Comparison of ENCODE assay signal across 25 cellular contexts in genomic region chr2:10635430-10635829, GRCh38.
"Had no signal": no experiment of that assay in that cellular context is flagged by ENCODE, and none has a peak within 500 bp of the region (broad histone marks: within the 10 kb centered on the region; RNA-seq: fewer than 3 reads in every experiment).

No MANE protein-coding gene starts in this region.

- H3K27me3 ChIP-seq: SJCRH30 had no signal

- H3K9me3 ChIP-seq: SJCRH30, SK-N-SH had no signal

- ATAC-seq: activated T-cell treated with anti-CD3 and anti-CD28 coated beads, Interleukin-2, amount 50 U/mL, for 4 hours; Panc1 had no signal

- H3K27ac ChIP-seq: KMS-11, SJCRH30, VCaP had no signal

- H3K4me3 Mint-ChIP-seq: activated CD4-positive, alpha-beta memory T cell treated with anti-CD3 and anti-CD28 coated beads for 36 hours; activated CD4-positive, alpha-beta T cell treated with anti-CD3 and anti-CD28 coated beads, Interleukin-2, amount 10 ng/mL, durations not matched to agents 7 days and 5 days; activated naive CD4-positive, alpha-beta T cell treated with anti-CD3 and anti-CD28 coated beads for 36 hours; activated naive CD8-positive, alpha-beta T cell; activated T-cell treated with anti-CD3 and anti-CD28 coated beads, Interleukin-2, amount 50 U/mL, for 4 hours had no signal

- H3K27me3 Mint-ChIP-seq: activated CD4-positive, alpha-beta memory T cell treated with anti-CD3 and anti-CD28 coated beads for 36 hours; activated CD4-positive, alpha-beta T cell treated with anti-CD3 and anti-CD28 coated beads, Interleukin-2, amount 10 ng/mL, durations not matched to agents 7 days and 5 days; activated naive CD8-positive, alpha-beta T cell had no signal

- H3K4me1 ChIP-seq: SJCRH30 had no signal

- H3K9me3 Mint-ChIP-seq: activated CD4-positive, alpha-beta memory T cell treated with anti-CD3 and anti-CD28 coated beads for 36 hours; activated CD4-positive, alpha-beta T cell treated with anti-CD3 and anti-CD28 coated beads, Interleukin-2, amount 10 ng/mL, durations not matched to agents 7 days and 5 days; activated naive CD4-positive, alpha-beta T cell treated with anti-CD3 and anti-CD28 coated beads for 36 hours; activated T-cell treated with anti-CD3 and anti-CD28 coated beads, Interleukin-2, amount 50 U/mL, for 4 hours had no signal

- H3K9ac ChIP-seq: KMS-11, SK-N-SH had no signal

- H3K4me3 ChIP-seq: SJCRH30 had no signal

- H3K4me1 Mint-ChIP-seq: activated CD4-positive, alpha-beta T cell treated with anti-CD3 and anti-CD28 coated beads, Interleukin-2, amount 10 ng/mL, durations not matched to agents 7 days and 5 days had no signal

- H3K27ac Mint-ChIP-seq: activated CD4-positive, alpha-beta memory T cell treated with anti-CD3 and anti-CD28 coated beads for 36 hours; activated CD4-positive, alpha-beta T cell treated with anti-CD3 and anti-CD28 coated beads, Interleukin-2, amount 10 ng/mL, durations not matched to agents 7 days and 5 days; activated naive CD4-positive, alpha-beta T cell treated with anti-CD3 and anti-CD28 coated beads for 36 hours; activated naive CD8-positive, alpha-beta T cell had no signal

- DNase-seq: activated CD4-positive, alpha-beta memory T cell treated with anti-CD3 and anti-CD28 coated beads for 36 hours; activated CD4-positive, alpha-beta T cell treated with anti-CD3 and anti-CD28 coated beads, Interleukin-2, amount 10 ng/mL, durations not matched to agents 7 days and 5 days; activated CD4-positive, CD25-positive, alpha-beta regulatory T cell; activated CD8-positive, alpha-beta memory T cell treated with anti-CD3 and anti-CD28 coated beads for 24 hours; activated effector memory CD4-positive, alpha-beta T cell treated with anti-CD3 and anti-CD28 coated beads, Interleukin-2, amount 50 U/mL, for 16 hours; activated naive CD4-positive, alpha-beta T cell treated with anti-CD3 and anti-CD28 coated beads for 36 hours; activated T-cell treated with anti-CD3 and anti-CD28 coated beads, Interleukin-2, amount 50 U/mL, for 4 hours; anterior cingulate cortex; NCI-H1092; NCI-H1417; NCI-H1930; NCI-H2171 treated with DMSO at 0.1 percent for 48 hours; NCI-H226; NCI-H526; NCI-H82; OCI-M1; Right ventricle myocardium superior; RPMI8226; SJCRH30; SK-N-SH; T-helper 1 cell had no signal

- H3K4me2 ChIP-seq: KMS-11, SK-N-SH had no signal
